Comparison of ENCODE assay signal across 22 cellular contexts in the genomic region with DNA sequence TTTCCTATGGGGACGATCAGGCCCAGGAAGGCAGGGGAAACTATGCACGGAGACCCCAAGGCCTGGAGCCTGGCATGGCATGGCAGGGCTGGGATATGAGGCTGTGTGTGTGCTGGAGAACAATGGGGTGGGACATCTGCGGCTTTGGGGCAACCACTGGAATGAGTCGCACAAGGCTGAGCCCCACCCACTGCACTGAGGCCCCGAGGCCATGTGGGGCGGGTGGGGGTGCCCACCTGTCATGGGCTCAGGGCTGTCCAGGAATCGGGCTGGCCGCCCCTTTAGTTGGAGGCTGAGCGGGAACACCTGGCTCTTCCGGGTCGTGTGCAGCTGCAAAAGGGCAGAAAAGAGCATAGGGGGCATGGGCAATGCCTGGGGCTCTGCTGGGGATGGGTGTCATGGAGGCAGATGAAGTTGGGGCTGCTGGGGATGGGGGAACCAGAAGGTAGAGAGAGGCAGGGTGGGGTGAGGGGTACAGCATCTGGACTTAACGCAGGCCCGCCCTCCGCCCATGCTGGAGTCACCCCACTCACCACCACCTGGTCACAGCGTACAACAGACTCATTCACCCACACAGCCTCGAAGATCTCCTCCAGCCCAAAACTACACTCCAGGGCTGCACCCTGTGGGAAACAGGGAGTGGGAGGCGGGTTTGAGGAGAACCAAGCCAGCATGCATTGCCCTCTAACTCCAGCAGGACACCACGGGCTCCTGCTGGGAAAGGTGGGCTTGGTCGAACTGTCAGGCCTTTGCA. TPM values are rescaled to one million over a fixed set of nuclear protein-coding genes. Genes with fewer than 3 reads are reported as not detected.
DNase-seq lines count a peak whose midpoint lies in the region; ATAC-seq and TF ChIP-seq lines count a peak whose summit lies in the region.
"Had no signal": no experiment of that assay in that cellular context is flagged by ENCODE, and none has a peak within 500 bp of the region (broad histone marks: within the 10 kb centered on the region; RNA-seq: fewer than 3 reads in every experiment).

No MANE protein-coding gene starts in this region.

- DNase-seq in activated naive CD8-positive, alpha-beta T cell treated with anti-CD3 and anti-CD28 coated beads, Interleukin-2, amount 10 ng/mL, durations not matched to agents 7 days and 5 days, result no peak
- DNase-seq in activated naive CD8-positive, alpha-beta T cell treated with anti-CD3 and anti-CD28 coated beads, Interleukin-2, amount 50 U/mL, for 24 hours, result no peak
- DNase-seq in SJCRH30, result peak; percentile 75 to 82
- no peak for DNase-seq in lower lobe of right lung
- no peak for DNase-seq in UCSD-AML1 (lab: John Stamatoyannopoulos, UW; ENCODE audit: unreplicated experiment)
- DNase-seq in Kasumi-1 (lab: John Stamatoyannopoulos, UW), result no peak
- DNase-seq in islet precursor cell, result no peak
- DNase-seq: activated CD8-positive, alpha-beta memory T cell treated with anti-CD3 and anti-CD28 coated beads, Interleukin-2, amount 50 U/mL, for 4 hours; MG63; NCI-H187; NCI-H510A; PC-3; T-helper 9 cell had no signal

- POLR2A ChIA-PET in activated naive CD8-positive, alpha-beta T cell treated with anti-CD3 and anti-CD28 coated beads, Interleukin-2, amount 10 ng/mL, durations not matched to agents 7 days and 5 days (lab: Charles Lee), result interaction anchor here (0.5 to 2.4 kb wide), 2 partner anchors 18 to 35 kb away, joined by 3 to 9 read pairs; no protein-coding TSS in a partner anchor

- no peaks in the 10 kb centered on the region for H3K9me3 Mint-ChIP-seq in activated naive CD8-positive, alpha-beta T cell treated with anti-CD3 and anti-CD28 coated beads, Interleukin-2, amount 10 ng/mL, durations not matched to agents 7 days and 5 days
- no peaks in the 10 kb centered on the region for H3K9me3 Mint-ChIP-seq in activated naive CD8-positive, alpha-beta T cell treated with anti-CD3 and anti-CD28 coated beads, Interleukin-2, amount 50 U/mL, for 24 hours
- H3K9me3 Mint-ChIP-seq: type B pancreatic cell had no signal

- no peak overlapping the region for H3K4me3 Mint-ChIP-seq in activated naive CD8-positive, alpha-beta T cell treated with anti-CD3 and anti-CD28 coated beads, Interleukin-2, amount 10 ng/mL, durations not matched to agents 7 days and 5 days
- H3K4me3 Mint-ChIP-seq in activated naive CD8-positive, alpha-beta T cell treated with anti-CD3 and anti-CD28 coated beads, Interleukin-2, amount 50 U/mL, for 24 hours, result no peak overlapping the region
- H3K4me3 Mint-ChIP-seq: type B pancreatic cell had no signal

- H3K4me1 ChIP-seq in SJCRH30, result peaks cover 46% of the 10 kb centered on the region
- H3K4me1 ChIP-seq in lower lobe of right lung, result peaks cover 39% of the 10 kb centered on the region
- H3K4me1 ChIP-seq: ascending aorta had no signal

- H3K4me3 ChIP-seq in SJCRH30, result no peak overlapping the region
- no peak overlapping the region for H3K4me3 ChIP-seq in lower lobe of right lung
- H3K4me3 ChIP-seq: ascending aorta, gastroesophageal sphincter, MG63 had no signal

- intact Hi-C loops in lower lobe of right lung (cut with DNase I), result no loop called here

- H3K27ac ChIP-seq in SJCRH30, result peak overlapping the region; percentile 50
- H3K27ac ChIP-seq in lower lobe of right lung, result peak overlapping the region; percentile 85

- H3K27ac Mint-ChIP-seq in activated naive CD8-positive, alpha-beta T cell treated with anti-CD3 and anti-CD28 coated beads, Interleukin-2, amount 10 ng/mL, durations not matched to agents 7 days and 5 days, result peak overlapping the region; percentile 30
- H3K27ac Mint-ChIP-seq in activated naive CD8-positive, alpha-beta T cell treated with anti-CD3 and anti-CD28 coated beads, Interleukin-2, amount 50 U/mL, for 24 hours, result no peak overlapping the region
- H3K27ac Mint-ChIP-seq: type B pancreatic cell had no signal

- peaks cover 4% of the 10 kb centered on the region for H3K4me1 Mint-ChIP-seq in activated naive CD8-positive, alpha-beta T cell treated with anti-CD3 and anti-CD28 coated beads, Interleukin-2, amount 10 ng/mL, durations not matched to agents 7 days and 5 days
- peaks cover 34% of the 10 kb centered on the region for H3K4me1 Mint-ChIP-seq in activated naive CD8-positive, alpha-beta T cell treated with anti-CD3 and anti-CD28 coated beads, Interleukin-2, amount 50 U/mL, for 24 hours

- H3K27me3 Mint-ChIP-seq in activated naive CD8-positive, alpha-beta T cell treated with anti-CD3 and anti-CD28 coated beads, Interleukin-2, amount 10 ng/mL, durations not matched to agents 7 days and 5 days, result peaks cover 2% of the 10 kb centered on the region
- peaks cover 2% of the 10 kb centered on the region for H3K27me3 Mint-ChIP-seq in activated naive CD8-positive, alpha-beta T cell treated with anti-CD3 and anti-CD28 coated beads, Interleukin-2, amount 50 U/mL, for 24 hours
- H3K27me3 Mint-ChIP-seq: type B pancreatic cell had no signal

- no peak for ATAC-seq in activated naive CD8-positive, alpha-beta T cell treated with anti-CD3 and anti-CD28 coated beads, Interleukin-2, amount 10 ng/mL, durations not matched to agents 7 days and 5 days (ENCODE audit: low read depth)
- ATAC-seq in activated naive CD8-positive, alpha-beta T cell treated with anti-CD3 and anti-CD28 coated beads, Interleukin-2, amount 50 U/mL, for 24 hours, result no peak
- ATAC-seq in lower lobe of right lung (no peak), HG02623 (IDR thresholded peaks at IDR 0.05; ENCODE audit: unreplicated experiment) (no peak)
- ATAC-seq: gastroesophageal sphincter, PC-3 had no signal

- H3K27me3 ChIP-seq in SJCRH30 (no peaks in the 10 kb centered on the region), lower lobe of right lung (ENCODE audit: low read depth) (no peaks in the 10 kb centered on the region)
- H3K27me3 ChIP-seq: ascending aorta, gastroesophageal sphincter, MG63 had no signal

- H3K36me3 Mint-ChIP-seq in activated naive CD8-positive, alpha-beta T cell treated with anti-CD3 and anti-CD28 coated beads, Interleukin-2, amount 10 ng/mL, durations not matched to agents 7 days and 5 days, result no peaks in the 10 kb centered on the region
- no peaks in the 10 kb centered on the region for H3K36me3 Mint-ChIP-seq in activated naive CD8-positive, alpha-beta T cell treated with anti-CD3 and anti-CD28 coated beads, Interleukin-2, amount 50 U/mL, for 24 hours (ENCODE audit: low read depth)
- H3K36me3 Mint-ChIP-seq: type B pancreatic cell had no signal

- no peak for TF ChIP-seq CTCF in lower lobe of right lung (IDR thresholded peaks at IDR 0.05)

- no peaks in the 10 kb centered on the region for H3K9me3 ChIP-seq in SJCRH30 (replicated peaks)
- H3K9me3 ChIP-seq in lower lobe of right lung, result no peaks in the 10 kb centered on the region
- H3K9me3 ChIP-seq: ascending aorta, gastroesophageal sphincter, MG63 had no signal

- H3K36me3 ChIP-seq in SJCRH30, result peaks cover 5% of the 10 kb centered on the region
- H3K36me3 ChIP-seq in lower lobe of right lung, result peaks cover 92% of the 10 kb centered on the region
- H3K36me3 ChIP-seq: MG63 had no signal

RNA-seq across cellular contexts. Expression of a gene that starts 31.1 kb away (rescaled TPM):
- 10 to 100 TPM; 30.0 to 38.3 TPM for total RNA-seq in activated naive CD8-positive, alpha-beta T cell treated with anti-CD3 and anti-CD28 coated beads, Interleukin-2, amount 10 ng/mL, durations not matched to agents 7 days and 5 days
- 91.1 and 95.8 TPM in 2 replicates for total RNA-seq in SJCRH30 (2014; rRNA removed; shearing (Covaris generic))
- total RNA-seq in lower lobe of right lung, result 233 TPM

RNA-seq across cellular contexts. Expression of a gene that starts 32.4 kb away (rescaled TPM):
- total RNA-seq in activated naive CD8-positive, alpha-beta T cell treated with anti-CD3 and anti-CD28 coated beads, Interleukin-2, amount 10 ng/mL, durations not matched to agents 7 days and 5 days, result not detected
- not detected in 2 replicates for total RNA-seq in SJCRH30 (2014; rRNA removed; shearing (Covaris generic))
- total RNA-seq in lower lobe of right lung, result not detected
- total RNA-seq: ascending aorta, epithelial cell of proximal tubule, G401, gastroesophageal sphincter, liver, PC-3, posterior vena cava, SK-MEL-5 had no signal

RNA-seq across cellular contexts. Expression of a gene that starts 47.0 kb away (rescaled TPM):
- total RNA-seq in activated naive CD8-positive, alpha-beta T cell treated with anti-CD3 and anti-CD28 coated beads, Interleukin-2, amount 10 ng/mL, durations not matched to agents 7 days and 5 days, result not detected
- total RNA-seq in SJCRH30 (2014; rRNA removed; shearing (Covaris generic)), result not detected in 2 replicates
- total RNA-seq in lower lobe of right lung, result not detected
- total RNA-seq: ascending aorta, epithelial cell of proximal tubule, G401, gastroesophageal sphincter, liver, PC-3, posterior vena cava, SK-MEL-5 had no signal

Comparison
In these comparisons a context has a peak if more than half of its experiments do, and no peak if none do; other contexts are left out.
1. DNase-seq: peak in SJCRH30 (2 of 2); none in activated naive CD8-positive, alpha-beta T cell treated with anti-CD3 and anti-CD28 coated beads, Interleukin-2, amount 10 ng/mL, durations not matched to agents 7 days and 5 days (single experiment), activated naive CD8-positive, alpha-beta T cell treated with anti-CD3 and anti-CD28 coated beads, Interleukin-2, amount 50 U/mL, for 24 hours (single experiment), lower lobe of right lung (single experiment), UCSD-AML1 (single experiment), Kasumi-1 (0 of 2) and islet precursor cell (single experiment).